In genomic region chr5:179738725-179739124, GRCh38 we compare ENCODE assay signal across 30 cellular contexts. TPM values are rescaled to one million over a fixed set of nuclear protein-coding genes. Genes with fewer than 3 reads are reported as not detected.
DNase-seq lines count a peak whose midpoint lies in the region; ATAC-seq and TF ChIP-seq lines count a peak whose summit lies in the region.
"Had no signal": no experiment of that assay in that cellular context is flagged by ENCODE, and none has a peak within 500 bp of the region (broad histone marks: within the 10 kb centered on the region; RNA-seq: fewer than 3 reads in every experiment).

No MANE protein-coding gene starts in this region.

- H3K4me1 ChIP-seq in upper lobe of right lung = peaks cover 56% of the 10 kb centered on the region

- peak overlapping the region; percentile 73 for H3K27ac Mint-ChIP-seq in activated naive CD4-positive, alpha-beta T cell treated with anti-CD3 and anti-CD28 coated beads, Interleukin-2, amount 10 ng/mL, durations not matched to agents 7 days and 5 days
- H3K27ac Mint-ChIP-seq in IgD-negative memory B cell = no peak overlapping the region
- H3K27ac Mint-ChIP-seq in stimulated activated effector memory CD8-positive, alpha-beta T cell treated with anti-CD3 and anti-CD28 coated beads, Interleukin-12 subunit alpha, Interleukin-12 subunit beta, amount 100 ng/mL, for 72 hours = peak overlapping the region; percentile 8
- H3K27ac Mint-ChIP-seq: activated CD4-positive, alpha-beta T cell treated with anti-CD3 and anti-CD28 coated beads, Interleukin-2, amount 10 ng/mL, durations not matched to agents 7 days and 5 days had no signal

- peaks cover 44% of the 10 kb centered on the region for H3K36me3 Mint-ChIP-seq in activated naive CD4-positive, alpha-beta T cell treated with anti-CD3 and anti-CD28 coated beads, Interleukin-2, amount 10 ng/mL, durations not matched to agents 7 days and 5 days
- peaks cover 8% of the 10 kb centered on the region for H3K36me3 Mint-ChIP-seq in IgD-negative memory B cell
- peaks cover 65% of the 10 kb centered on the region for H3K36me3 Mint-ChIP-seq in stimulated activated effector memory CD8-positive, alpha-beta T cell treated with anti-CD3 and anti-CD28 coated beads, Interleukin-12 subunit alpha, Interleukin-12 subunit beta, amount 100 ng/mL, for 72 hours

- H3K4me3 Mint-ChIP-seq in activated naive CD4-positive, alpha-beta T cell treated with anti-CD3 and anti-CD28 coated beads, Interleukin-2, amount 10 ng/mL, durations not matched to agents 7 days and 5 days = no peak overlapping the region
- peak overlapping the region in 3 of 4 donors; percentile 12 to 74 (median 42) for H3K4me3 Mint-ChIP-seq in IgD-negative memory B cell
- no peak overlapping the region for H3K4me3 Mint-ChIP-seq in stimulated activated effector memory CD8-positive, alpha-beta T cell treated with anti-CD3 and anti-CD28 coated beads, Interleukin-12 subunit alpha, Interleukin-12 subunit beta, amount 100 ng/mL, for 72 hours
- H3K4me3 Mint-ChIP-seq: activated CD4-positive, alpha-beta T cell treated with anti-CD3 and anti-CD28 coated beads, Interleukin-2, amount 10 ng/mL, durations not matched to agents 7 days and 5 days; stimulated activated naive B cell treated with anti-CD40 and anti-IgM and Interleukin-4, amounts not matched to agents 10 μg/mL and 1 μg/mL and 100 μg/mL, for 72 hours had no signal

- TF ChIP-seq CTCF in upper lobe of right lung (IDR thresholded peaks at IDR 0.05) = no peak

- ATAC-seq in left colon = peak; percentile 33
- ATAC-seq in stimulated activated effector memory CD8-positive, alpha-beta T cell treated with anti-CD3 and anti-CD28 coated beads, Interleukin-12 subunit alpha, Interleukin-12 subunit beta, amount 100 ng/mL, for 72 hours = no peak
- ATAC-seq in upper lobe of right lung = no peak
- ATAC-seq in HG02759 (IDR thresholded peaks at IDR 0.05; ENCODE audit: unreplicated experiment) = no peak
- ATAC-seq: left ventricle myocardium superior; Panc1; stimulated activated naive B cell treated with anti-CD40 and anti-IgM and Interleukin-4, amounts not matched to agents 10 μg/mL and 1 μg/mL and 100 μg/mL, for 72 hours had no signal

- no peaks in the 10 kb centered on the region for H3K27me3 Mint-ChIP-seq in activated naive CD4-positive, alpha-beta T cell treated with anti-CD3 and anti-CD28 coated beads, Interleukin-2, amount 10 ng/mL, durations not matched to agents 7 days and 5 days
- no peaks in the 10 kb centered on the region for H3K27me3 Mint-ChIP-seq in IgD-negative memory B cell
- H3K27me3 Mint-ChIP-seq: activated CD4-positive, alpha-beta T cell treated with anti-CD3 and anti-CD28 coated beads, Interleukin-2, amount 10 ng/mL, durations not matched to agents 7 days and 5 days; stimulated activated naive B cell treated with anti-CD40 and anti-IgM and Interleukin-4, amounts not matched to agents 10 μg/mL and 1 μg/mL and 100 μg/mL, for 72 hours had no signal

- H3K27me3 ChIP-seq in upper lobe of right lung = no peaks in the 10 kb centered on the region
- H3K27me3 ChIP-seq: BLaER1, esophagus muscularis mucosa, hepatocyte, SJCRH30, thyroid gland had no signal

- H3K27ac ChIP-seq in upper lobe of right lung = no peak overlapping the region
- H3K27ac ChIP-seq: BLaER1, hepatocyte, SJCRH30, skin epidermis, thyroid gland had no signal

- H3K9me3 Mint-ChIP-seq in activated naive CD4-positive, alpha-beta T cell treated with anti-CD3 and anti-CD28 coated beads, Interleukin-2, amount 10 ng/mL, durations not matched to agents 7 days and 5 days = no peaks in the 10 kb centered on the region
- no peaks in the 10 kb centered on the region for H3K9me3 Mint-ChIP-seq in IgD-negative memory B cell
- no peaks in the 10 kb centered on the region for H3K9me3 Mint-ChIP-seq in stimulated activated effector memory CD8-positive, alpha-beta T cell treated with anti-CD3 and anti-CD28 coated beads, Interleukin-12 subunit alpha, Interleukin-12 subunit beta, amount 100 ng/mL, for 72 hours
- H3K9me3 Mint-ChIP-seq: activated CD4-positive, alpha-beta T cell treated with anti-CD3 and anti-CD28 coated beads, Interleukin-2, amount 10 ng/mL, durations not matched to agents 7 days and 5 days; stimulated activated naive B cell treated with anti-CD40 and anti-IgM and Interleukin-4, amounts not matched to agents 10 μg/mL and 1 μg/mL and 100 μg/mL, for 72 hours had no signal

- CTCF ChIA-PET in activated naive CD4-positive, alpha-beta T cell treated with anti-CD3 and anti-CD28 coated beads, Interleukin-2, amount 10 ng/mL, durations not matched to agents 7 days and 5 days (lab: Charles Lee) = interaction anchor here (0.6 to 2.4 kb wide), 3 partner anchors 9 to 837 kb away, joined by 3 to 10 read pairs (median 4); no protein-coding TSS in a partner anchor

- intact Hi-C loops in left colon (cut with DNase I, micrococcal nuclease) (no loop called here), upper lobe of right lung (cut with DNase I) (no loop called here)

- no peaks in the 10 kb centered on the region for H3K9me3 ChIP-seq in upper lobe of right lung
- H3K9me3 ChIP-seq: BLaER1, esophagus muscularis mucosa, HAP-1, SJCRH30, thyroid gland had no signal

- H3K4me3 ChIP-seq in upper lobe of right lung = no peak overlapping the region
- H3K4me3 ChIP-seq: BLaER1, esophagus muscularis mucosa, HAP-1, hepatocyte, SJCRH30, skin epidermis, thyroid gland had no signal

- DNase-seq in activated naive CD4-positive, alpha-beta T cell treated with anti-CD3 and anti-CD28 coated beads, Interleukin-2, amount 10 ng/mL, durations not matched to agents 7 days and 5 days = no peak
- no peak for DNase-seq in activated naive CD4-positive, alpha-beta T cell (lab: John Stamatoyannopoulos, UW)
- DNase-seq in left colon = no peak
- no peak for DNase-seq in stimulated activated effector memory CD8-positive, alpha-beta T cell treated with anti-CD3 and anti-CD28 coated beads, Interleukin-12 subunit alpha, Interleukin-12 subunit beta, amount 100 ng/mL, for 72 hours (ENCODE audit: low spot score in 2 of 2)
- DNase-seq in NCI-H2029 treated with DMSO at 0.1 percent for 48 hours (lab: John Stamatoyannopoulos, UW) = no peak
- DNase-seq in upper lobe of right lung = no peak
- DNase-seq: ACHN; activated CD4-positive, alpha-beta T cell treated with anti-CD3 and anti-CD28 coated beads, Interleukin-2, amount 10 ng/mL, durations not matched to agents 7 days and 5 days; activated CD8-positive, alpha-beta memory T cell treated with anti-CD3 and anti-CD28 coated beads, Interleukin-2, amount 50 U/mL, for 48 hours; activated naive CD4-positive, alpha-beta T cell treated with Interleukin-2 at 50 U/mL for 16 hours; DMS 273 treated with DMSO at 0.1 percent for 48 hours; IMR-90; left ventricle myocardium superior; MM.1S; NCI-H146; NCI-H510A treated with DMSO at 0.1 percent for 48 hours; SJCRH30; stimulated activated CD4-positive, alpha-beta T cell treated with anti-CD3 and anti-CD28 coated beads, Interleukin-2, amount 100 ng/mL, for 24 hours; stimulated activated naive B cell treated with anti-CD40 and anti-IgM and Interleukin-4, amounts not matched to agents 10 μg/mL and 1 μg/mL and 100 μg/mL, for 72 hours; T-helper 1 cell; thyroid gland had no signal

- H3K4me1 Mint-ChIP-seq in activated naive CD4-positive, alpha-beta T cell treated with anti-CD3 and anti-CD28 coated beads, Interleukin-2, amount 10 ng/mL, durations not matched to agents 7 days and 5 days = peaks cover 48% of the 10 kb centered on the region
- peaks cover 34 to 45% (median 40%) of the 10 kb centered on the region in 3 donors for H3K4me1 Mint-ChIP-seq in IgD-negative memory B cell
- peaks cover 54% of the 10 kb centered on the region for H3K4me1 Mint-ChIP-seq in stimulated activated effector memory CD8-positive, alpha-beta T cell treated with anti-CD3 and anti-CD28 coated beads, Interleukin-12 subunit alpha, Interleukin-12 subunit beta, amount 100 ng/mL, for 72 hours

- H3K36me3 ChIP-seq in upper lobe of right lung = peaks cover 3% of the 10 kb centered on the region
- H3K36me3 ChIP-seq: thyroid gland had no signal

RNA-seq across cellular contexts. Expression of gene MAML1, which starts 6.1 kb away (rescaled TPM):
- 4.7 TPM for polyA plus RNA-seq in IgD-negative memory B cell
- total RNA-seq in left colon = 10 to 100 TPM; 22.1 to 24.9 TPM
- 24.4 TPM for total RNA-seq in upper lobe of right lung

RNA-seq across cellular contexts. Expression of gene CANX, which starts 40.0 kb away (rescaled TPM):
- 147 TPM for polyA plus RNA-seq in IgD-negative memory B cell
- total RNA-seq in left colon = 100 to 1,000 TPM; 506 to 601 TPM
- total RNA-seq in upper lobe of right lung = 630 TPM

RNA-seq across cellular contexts. Expression of gene LTC4S, which starts 55.1 kb away (rescaled TPM):
- 0.80 TPM for polyA plus RNA-seq in IgD-negative memory B cell
- total RNA-seq in left colon (1 to 10 TPM; 4.2 to 8.7 TPM), upper lobe of right lung (22.6 TPM)
- total RNA-seq: hepatocyte, IMR-90, SJCRH30 had no signal

RNA-seq across cellular contexts. Expression of gene CBY3, which starts 57.9 kb away (rescaled TPM):
- polyA plus RNA-seq in IgD-negative memory B cell = 0.64 TPM
- total RNA-seq in left colon (not detected), upper lobe of right lung (not detected)
- total RNA-seq: esophagus muscularis mucosa, frontal cortex, hepatocyte, left ventricle myocardium superior, SJCRH30 had no signal
- polyA plus RNA-seq: hepatocyte, IMR-90 had no signal

Comparison
In these comparisons a context has a peak if more than half of its experiments do, and no peak if none do; other contexts are left out.
1. H3K27ac Mint-ChIP-seq: peak in activated naive CD4-positive, alpha-beta T cell treated with anti-CD3 and anti-CD28 coated beads, Interleukin-2, amount 10 ng/mL, durations not matched to agents 7 days and 5 days (single experiment) and stimulated activated effector memory CD8-positive, alpha-beta T cell treated with anti-CD3 and anti-CD28 coated beads, Interleukin-12 subunit alpha, Interleukin-12 subunit beta, amount 100 ng/mL, for 72 hours (single experiment); none in IgD-negative memory B cell (0 of 3).
2. H3K4me3 Mint-ChIP-seq: peak in IgD-negative memory B cell (3 of 4); none in activated naive CD4-positive, alpha-beta T cell treated with anti-CD3 and anti-CD28 coated beads, Interleukin-2, amount 10 ng/mL, durations not matched to agents 7 days and 5 days (single experiment) and stimulated activated effector memory CD8-positive, alpha-beta T cell treated with anti-CD3 and anti-CD28 coated beads, Interleukin-12 subunit alpha, Interleukin-12 subunit beta, amount 100 ng/mL, for 72 hours (single experiment).